In the genomic region with DNA sequence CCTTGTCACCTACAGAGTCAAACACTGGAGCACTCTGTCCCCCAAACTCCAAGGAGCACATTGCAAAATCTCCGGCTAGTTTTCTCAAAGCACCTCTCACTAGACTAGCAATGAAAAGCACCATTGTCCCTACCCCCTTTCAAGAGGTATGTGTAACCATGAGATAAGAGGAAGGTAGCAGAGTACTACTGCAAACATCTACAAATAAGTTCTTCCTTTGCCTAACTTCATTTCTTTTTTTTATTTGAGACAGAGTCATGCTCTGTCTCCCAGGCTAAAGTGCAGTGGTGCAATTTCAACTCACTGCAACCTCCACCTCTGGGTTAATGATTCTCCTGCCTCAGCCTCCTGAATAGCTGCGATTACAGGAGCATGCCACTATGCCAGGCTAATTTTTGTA, we compare ENCODE assay signal across 1 cellular context.
TF ChIP-seq lines count a peak whose summit lies in the region.

No MANE protein-coding gene starts in this region.

TF ChIP-seq in HepG2, 621 proteins besides CTCF, POLR2A, EP300 and RAD21 (continued from another document and continues in another):
- TF ChIP-seq, protein P1, sequence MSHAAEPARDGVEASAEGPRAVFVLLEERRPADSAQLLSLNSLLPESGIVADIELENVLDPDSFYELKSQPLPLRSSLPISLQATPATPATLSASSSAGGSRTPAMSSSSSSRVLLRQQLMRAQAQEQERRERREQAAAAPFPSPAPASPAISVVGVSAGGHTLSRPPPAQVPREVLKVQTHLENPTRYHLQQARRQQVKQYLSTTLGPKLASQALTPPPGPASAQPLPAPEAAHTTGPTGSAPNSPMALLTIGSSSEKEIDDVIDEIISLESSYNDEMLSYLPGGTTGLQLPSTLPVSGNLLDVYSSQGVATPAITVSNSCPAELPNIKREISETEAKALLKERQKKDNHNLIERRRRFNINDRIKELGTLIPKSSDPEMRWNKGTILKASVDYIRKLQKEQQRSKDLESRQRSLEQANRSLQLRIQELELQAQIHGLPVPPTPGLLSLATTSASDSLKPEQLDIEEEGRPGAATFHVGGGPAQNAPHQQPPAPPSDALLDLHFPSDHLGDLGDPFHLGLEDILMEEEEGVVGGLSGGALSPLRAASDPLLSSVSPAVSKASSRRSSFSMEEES (CRISPR knock-in tag; IDR thresholded peaks at IDR 0.05): no peak
- TF ChIP-seq SKI (IDR thresholded peaks at IDR 0.05; ENCODE audit: partially characterized antibody): no peak
- TF ChIP-seq RFXANK (CRISPR knock-in tag; IDR thresholded peaks at IDR 0.05): no peak
- TF ChIP-seq, protein P2, sequence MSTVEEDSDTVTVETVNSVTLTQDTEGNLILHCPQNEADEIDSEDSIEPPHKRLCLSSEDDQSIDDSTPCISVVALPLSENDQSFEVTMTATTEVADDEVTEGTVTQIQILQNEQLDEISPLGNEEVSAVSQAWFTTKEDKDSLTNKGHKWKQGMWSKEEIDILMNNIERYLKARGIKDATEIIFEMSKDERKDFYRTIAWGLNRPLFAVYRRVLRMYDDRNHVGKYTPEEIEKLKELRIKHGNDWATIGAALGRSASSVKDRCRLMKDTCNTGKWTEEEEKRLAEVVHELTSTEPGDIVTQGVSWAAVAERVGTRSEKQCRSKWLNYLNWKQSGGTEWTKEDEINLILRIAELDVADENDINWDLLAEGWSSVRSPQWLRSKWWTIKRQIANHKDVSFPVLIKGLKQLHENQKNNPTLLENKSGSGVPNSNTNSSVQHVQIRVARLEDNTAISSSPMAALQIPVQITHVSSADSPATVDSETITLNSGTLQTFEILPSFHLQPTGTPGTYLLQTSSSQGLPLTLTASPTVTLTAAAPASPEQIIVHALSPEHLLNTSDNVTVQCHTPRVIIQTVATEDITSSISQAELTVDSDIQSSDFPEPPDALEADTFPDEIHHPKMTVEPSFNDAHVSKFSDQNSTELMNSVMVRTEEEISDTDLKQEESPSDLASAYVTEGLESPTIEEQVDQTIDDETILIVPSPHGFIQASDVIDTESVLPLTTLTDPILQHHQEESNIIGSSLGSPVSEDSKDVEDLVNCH (CRISPR knock-in tag; IDR thresholded peaks at IDR 0.05): no peak
- no peak for TF ChIP-seq MTA1 (CRISPR knock-in tag; IDR thresholded peaks at IDR 0.05; ENCODE audit: borderline replicate concordance)
- TF ChIP-seq ZSCAN9 (CRISPR knock-in tag; IDR thresholded peaks at IDR 0.05; ENCODE audit: borderline replicate concordance): no peak
- TF ChIP-seq PHF20 (CRISPR knock-in tag; IDR thresholded peaks at IDR 0.05): no peak
- TF ChIP-seq AGO2 (optimal IDR thresholded peaks at IDR 0.05; ENCODE audit: low read depth, low read length): no peak
- TF ChIP-seq ZFP36L1 (CRISPR knock-in tag; IDR thresholded peaks at IDR 0.05): no peak
- no peak for TF ChIP-seq ZNF557 (CRISPR knock-in tag; IDR thresholded peaks at IDR 0.05)
- TF ChIP-seq, protein P3, sequence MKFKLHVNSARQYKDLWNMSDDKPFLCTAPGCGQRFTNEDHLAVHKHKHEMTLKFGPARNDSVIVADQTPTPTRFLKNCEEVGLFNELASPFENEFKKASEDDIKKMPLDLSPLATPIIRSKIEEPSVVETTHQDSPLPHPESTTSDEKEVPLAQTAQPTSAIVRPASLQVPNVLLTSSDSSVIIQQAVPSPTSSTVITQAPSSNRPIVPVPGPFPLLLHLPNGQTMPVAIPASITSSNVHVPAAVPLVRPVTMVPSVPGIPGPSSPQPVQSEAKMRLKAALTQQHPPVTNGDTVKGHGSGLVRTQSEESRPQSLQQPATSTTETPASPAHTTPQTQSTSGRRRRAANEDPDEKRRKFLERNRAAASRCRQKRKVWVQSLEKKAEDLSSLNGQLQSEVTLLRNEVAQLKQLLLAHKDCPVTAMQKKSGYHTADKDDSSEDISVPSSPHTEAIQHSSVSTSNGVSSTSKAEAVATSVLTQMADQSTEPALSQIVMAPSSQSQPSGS (CRISPR knock-in tag; IDR thresholded peaks at IDR 0.05): no peak
- TF ChIP-seq FOXK1 (CRISPR knock-in tag; IDR thresholded peaks at IDR 0.05; ENCODE audit: borderline replicate concordance, low read depth): no peak
- no peak for TF ChIP-seq SP4 (CRISPR knock-in tag; IDR thresholded peaks at IDR 0.05)
- peak; percentile 62; the same call in 1 of the 2 replicates for TF ChIP-seq NR2F2 (IDR thresholded peaks at IDR 0.05; ENCODE audit: borderline replicate concordance, low read depth)
- no peak for TF ChIP-seq ZNF335 (CRISPR knock-in tag; IDR thresholded peaks at IDR 0.05)
- no peak for TF ChIP-seq RBFOX2 (IDR thresholded peaks at IDR 0.05; ENCODE audit: low read depth, low read length)
- peak; percentile 62 for TF ChIP-seq NR2F6 (IDR thresholded peaks at IDR 0.05)
- 0 out of 2 replicates have a peak, but pooled peaks have one; percentile 27 for TF ChIP-seq NR2F6 (CRISPR knock-in tag; IDR thresholded peaks at IDR 0.05)
- TF ChIP-seq, protein P4, sequence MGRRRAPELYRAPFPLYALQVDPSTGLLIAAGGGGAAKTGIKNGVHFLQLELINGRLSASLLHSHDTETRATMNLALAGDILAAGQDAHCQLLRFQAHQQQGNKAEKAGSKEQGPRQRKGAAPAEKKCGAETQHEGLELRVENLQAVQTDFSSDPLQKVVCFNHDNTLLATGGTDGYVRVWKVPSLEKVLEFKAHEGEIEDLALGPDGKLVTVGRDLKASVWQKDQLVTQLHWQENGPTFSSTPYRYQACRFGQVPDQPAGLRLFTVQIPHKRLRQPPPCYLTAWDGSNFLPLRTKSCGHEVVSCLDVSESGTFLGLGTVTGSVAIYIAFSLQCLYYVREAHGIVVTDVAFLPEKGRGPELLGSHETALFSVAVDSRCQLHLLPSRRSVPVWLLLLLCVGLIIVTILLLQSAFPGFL (CRISPR knock-in tag; IDR thresholded peaks at IDR 0.05): no peak
- TF ChIP-seq, protein P5, sequence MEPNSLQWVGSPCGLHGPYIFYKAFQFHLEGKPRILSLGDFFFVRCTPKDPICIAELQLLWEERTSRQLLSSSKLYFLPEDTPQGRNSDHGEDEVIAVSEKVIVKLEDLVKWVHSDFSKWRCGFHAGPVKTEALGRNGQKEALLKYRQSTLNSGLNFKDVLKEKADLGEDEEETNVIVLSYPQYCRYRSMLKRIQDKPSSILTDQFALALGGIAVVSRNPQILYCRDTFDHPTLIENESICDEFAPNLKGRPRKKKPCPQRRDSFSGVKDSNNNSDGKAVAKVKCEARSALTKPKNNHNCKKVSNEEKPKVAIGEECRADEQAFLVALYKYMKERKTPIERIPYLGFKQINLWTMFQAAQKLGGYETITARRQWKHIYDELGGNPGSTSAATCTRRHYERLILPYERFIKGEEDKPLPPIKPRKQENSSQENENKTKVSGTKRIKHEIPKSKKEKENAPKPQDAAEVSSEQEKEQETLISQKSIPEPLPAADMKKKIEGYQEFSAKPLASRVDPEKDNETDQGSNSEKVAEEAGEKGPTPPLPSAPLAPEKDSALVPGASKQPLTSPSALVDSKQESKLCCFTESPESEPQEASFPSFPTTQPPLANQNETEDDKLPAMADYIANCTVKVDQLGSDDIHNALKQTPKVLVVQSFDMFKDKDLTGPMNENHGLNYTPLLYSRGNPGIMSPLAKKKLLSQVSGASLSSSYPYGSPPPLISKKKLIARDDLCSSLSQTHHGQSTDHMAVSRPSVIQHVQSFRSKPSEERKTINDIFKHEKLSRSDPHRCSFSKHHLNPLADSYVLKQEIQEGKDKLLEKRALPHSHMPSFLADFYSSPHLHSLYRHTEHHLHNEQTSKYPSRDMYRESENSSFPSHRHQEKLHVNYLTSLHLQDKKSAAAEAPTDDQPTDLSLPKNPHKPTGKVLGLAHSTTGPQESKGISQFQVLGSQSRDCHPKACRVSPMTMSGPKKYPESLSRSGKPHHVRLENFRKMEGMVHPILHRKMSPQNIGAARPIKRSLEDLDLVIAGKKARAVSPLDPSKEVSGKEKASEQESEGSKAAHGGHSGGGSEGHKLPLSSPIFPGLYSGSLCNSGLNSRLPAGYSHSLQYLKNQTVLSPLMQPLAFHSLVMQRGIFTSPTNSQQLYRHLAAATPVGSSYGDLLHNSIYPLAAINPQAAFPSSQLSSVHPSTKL (CRISPR knock-in tag; IDR thresholded peaks at IDR 0.05): peak; percentile 81
- TF ChIP-seq, protein P6, sequence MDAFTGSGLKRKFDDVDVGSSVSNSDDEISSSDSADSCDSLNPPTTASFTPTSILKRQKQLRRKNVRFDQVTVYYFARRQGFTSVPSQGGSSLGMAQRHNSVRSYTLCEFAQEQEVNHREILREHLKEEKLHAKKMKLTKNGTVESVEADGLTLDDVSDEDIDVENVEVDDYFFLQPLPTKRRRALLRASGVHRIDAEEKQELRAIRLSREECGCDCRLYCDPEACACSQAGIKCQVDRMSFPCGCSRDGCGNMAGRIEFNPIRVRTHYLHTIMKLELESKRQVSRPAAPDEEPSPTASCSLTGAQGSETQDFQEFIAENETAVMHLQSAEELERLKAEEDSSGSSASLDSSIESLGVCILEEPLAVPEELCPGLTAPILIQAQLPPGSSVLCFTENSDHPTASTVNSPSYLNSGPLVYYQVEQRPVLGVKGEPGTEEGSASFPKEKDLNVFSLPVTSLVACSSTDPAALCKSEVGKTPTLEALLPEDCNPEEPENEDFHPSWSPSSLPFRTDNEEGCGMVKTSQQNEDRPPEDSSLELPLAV (CRISPR knock-in tag; conservative IDR thresholded peaks at IDR 0.05; ENCODE audit: low read depth): no peak
- TF ChIP-seq MIER3 (CRISPR knock-in tag; IDR thresholded peaks at IDR 0.05; ENCODE audit: borderline replicate concordance): no peak
- no peak for TF ChIP-seq NFE2L2 (IDR thresholded peaks at IDR 0.05; ENCODE audit: low read length)
- TF ChIP-seq ZNF652 (CRISPR knock-in tag; IDR thresholded peaks at IDR 0.05; ENCODE audit: borderline replicate concordance, low read depth): no peak
- TF ChIP-seq DR1 (CRISPR knock-in tag; IDR thresholded peaks at IDR 0.05): no peak
- TF ChIP-seq, protein P7, sequence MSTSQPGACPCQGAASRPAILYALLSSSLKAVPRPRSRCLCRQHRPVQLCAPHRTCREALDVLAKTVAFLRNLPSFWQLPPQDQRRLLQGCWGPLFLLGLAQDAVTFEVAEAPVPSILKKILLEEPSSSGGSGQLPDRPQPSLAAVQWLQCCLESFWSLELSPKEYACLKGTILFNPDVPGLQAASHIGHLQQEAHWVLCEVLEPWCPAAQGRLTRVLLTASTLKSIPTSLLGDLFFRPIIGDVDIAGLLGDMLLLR (CRISPR knock-in tag; IDR thresholded peaks at IDR 0.05): no peak
- TF ChIP-seq ZNF768 (CRISPR knock-in tag; IDR thresholded peaks at IDR 0.05): no peak
- no peak for TF ChIP-seq MAF1 (CRISPR knock-in tag; IDR thresholded peaks at IDR 0.05; ENCODE audit: borderline replicate concordance)
- TF ChIP-seq CBX5 (CRISPR knock-in tag; IDR thresholded peaks at IDR 0.05; ENCODE audit: borderline replicate concordance): no peak
- TF ChIP-seq PITX1 (CRISPR knock-in tag; IDR thresholded peaks at IDR 0.05): no peak
- peak; percentile 77; the same call in 1 of the 2 replicates for TF ChIP-seq FOXJ3 (CRISPR knock-in tag; IDR thresholded peaks at IDR 0.05; ENCODE audit: borderline replicate concordance)
- TF ChIP-seq PHF5A (CRISPR knock-in tag; IDR thresholded peaks at IDR 0.05; ENCODE audit: low read depth, unreplicated experiment): no peak
- TF ChIP-seq, protein P8, sequence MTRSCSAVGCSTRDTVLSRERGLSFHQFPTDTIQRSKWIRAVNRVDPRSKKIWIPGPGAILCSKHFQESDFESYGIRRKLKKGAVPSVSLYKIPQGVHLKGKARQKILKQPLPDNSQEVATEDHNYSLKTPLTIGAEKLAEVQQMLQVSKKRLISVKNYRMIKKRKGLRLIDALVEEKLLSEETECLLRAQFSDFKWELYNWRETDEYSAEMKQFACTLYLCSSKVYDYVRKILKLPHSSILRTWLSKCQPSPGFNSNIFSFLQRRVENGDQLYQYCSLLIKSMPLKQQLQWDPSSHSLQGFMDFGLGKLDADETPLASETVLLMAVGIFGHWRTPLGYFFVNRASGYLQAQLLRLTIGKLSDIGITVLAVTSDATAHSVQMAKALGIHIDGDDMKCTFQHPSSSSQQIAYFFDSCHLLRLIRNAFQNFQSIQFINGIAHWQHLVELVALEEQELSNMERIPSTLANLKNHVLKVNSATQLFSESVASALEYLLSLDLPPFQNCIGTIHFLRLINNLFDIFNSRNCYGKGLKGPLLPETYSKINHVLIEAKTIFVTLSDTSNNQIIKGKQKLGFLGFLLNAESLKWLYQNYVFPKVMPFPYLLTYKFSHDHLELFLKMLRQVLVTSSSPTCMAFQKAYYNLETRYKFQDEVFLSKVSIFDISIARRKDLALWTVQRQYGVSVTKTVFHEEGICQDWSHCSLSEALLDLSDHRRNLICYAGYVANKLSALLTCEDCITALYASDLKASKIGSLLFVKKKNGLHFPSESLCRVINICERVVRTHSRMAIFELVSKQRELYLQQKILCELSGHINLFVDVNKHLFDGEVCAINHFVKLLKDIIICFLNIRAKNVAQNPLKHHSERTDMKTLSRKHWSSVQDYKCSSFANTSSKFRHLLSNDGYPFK (CRISPR knock-in tag; IDR thresholded peaks at IDR 0.05; ENCODE audit: borderline replicate concordance): no peak
- no peak for TF ChIP-seq SAFB2 (CRISPR knock-in tag; IDR thresholded peaks at IDR 0.05; ENCODE audit: borderline replicate concordance, low read depth)
- peak; percentile 76; the same call in 1 of the 2 replicates for TF ChIP-seq ETV5 (CRISPR knock-in tag; IDR thresholded peaks at IDR 0.05; ENCODE audit: borderline replicate concordance)
- TF ChIP-seq ZNF839 (CRISPR knock-in tag; IDR thresholded peaks at IDR 0.05; ENCODE audit: borderline replicate concordance): no peak
- TF ChIP-seq ZNF224 (CRISPR knock-in tag; IDR thresholded peaks at IDR 0.05): no peak
- no peak for TF ChIP-seq HOXA7 (CRISPR knock-in tag; IDR thresholded peaks at IDR 0.05)
- TF ChIP-seq ZNF326 (CRISPR knock-in tag; IDR thresholded peaks at IDR 0.05; ENCODE audit: borderline replicate concordance): no peak
- TF ChIP-seq, protein P9, sequence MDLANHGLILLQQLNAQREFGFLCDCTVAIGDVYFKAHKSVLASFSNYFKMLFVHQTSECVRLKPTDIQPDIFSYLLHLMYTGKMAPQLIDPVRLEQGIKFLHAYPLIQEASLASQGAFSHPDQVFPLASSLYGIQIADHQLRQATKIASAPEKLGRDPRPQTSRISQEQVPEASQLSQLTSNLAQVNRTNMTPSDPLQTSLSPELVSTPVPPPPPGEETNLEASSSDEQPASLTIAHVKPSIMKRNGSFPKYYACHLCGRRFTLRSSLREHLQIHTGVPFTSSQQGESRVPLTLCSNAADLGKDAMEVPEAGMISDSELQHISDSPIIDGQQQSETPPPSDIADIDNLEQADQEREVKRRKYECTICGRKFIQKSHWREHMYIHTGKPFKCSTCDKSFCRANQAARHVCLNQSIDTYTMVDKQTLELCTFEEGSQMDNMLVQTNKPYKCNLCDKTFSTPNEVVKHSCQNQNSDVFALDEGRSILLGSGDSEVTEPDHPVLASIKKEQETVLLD (CRISPR knock-in tag; IDR thresholded peaks at IDR 0.05; ENCODE audit: low read depth): no peak
- TF ChIP-seq, protein P10, sequence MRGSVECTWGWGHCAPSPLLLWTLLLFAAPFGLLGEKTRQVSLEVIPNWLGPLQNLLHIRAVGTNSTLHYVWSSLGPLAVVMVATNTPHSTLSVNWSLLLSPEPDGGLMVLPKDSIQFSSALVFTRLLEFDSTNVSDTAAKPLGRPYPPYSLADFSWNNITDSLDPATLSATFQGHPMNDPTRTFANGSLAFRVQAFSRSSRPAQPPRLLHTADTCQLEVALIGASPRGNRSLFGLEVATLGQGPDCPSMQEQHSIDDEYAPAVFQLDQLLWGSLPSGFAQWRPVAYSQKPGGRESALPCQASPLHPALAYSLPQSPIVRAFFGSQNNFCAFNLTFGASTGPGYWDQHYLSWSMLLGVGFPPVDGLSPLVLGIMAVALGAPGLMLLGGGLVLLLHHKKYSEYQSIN (CRISPR knock-in tag; IDR thresholded peaks at IDR 0.05; ENCODE audit: borderline replicate concordance): no peak
- TF ChIP-seq ZSCAN29 (CRISPR knock-in tag; conservative IDR thresholded peaks at IDR 0.05): no peak
